1 cellular context compared by ENCODE assay signal in genomic region chr17:29977836-29978235, GRCh38.
TF ChIP-seq lines count a peak whose summit lies in the region.

No MANE protein-coding gene starts in this region.

TF ChIP-seq in HepG2, 621 proteins besides CTCF, POLR2A, EP300 and RAD21:
- TF ChIP-seq TBL1XR1 (IDR thresholded peaks at IDR 0.05; ENCODE audit: borderline replicate concordance, low read length, partially characterized antibody) (no peak), ZNF839 (CRISPR knock-in tag; IDR thresholded peaks at IDR 0.05; ENCODE audit: borderline replicate concordance) (no peak), ZFP36L1 (CRISPR knock-in tag; IDR thresholded peaks at IDR 0.05) (no peak), YEATS2 (CRISPR knock-in tag; IDR thresholded peaks at IDR 0.05; ENCODE audit: borderline replicate concordance) (no peak), ZBTB7B (CRISPR knock-in tag; IDR thresholded peaks at IDR 0.05) (no peak), SNAI1 (CRISPR knock-in tag; IDR thresholded peaks at IDR 0.05; ENCODE audit: borderline replicate concordance) (no peak), ATAD3A (CRISPR knock-in tag; IDR thresholded peaks at IDR 0.05) (no peak), HMG20A (CRISPR knock-in tag; IDR thresholded peaks at IDR 0.05; ENCODE audit: borderline replicate concordance) (no peak), ZC3H4 (CRISPR knock-in tag; IDR thresholded peaks at IDR 0.05; ENCODE audit: borderline replicate concordance) (no peak), AGO1 (IDR thresholded peaks at IDR 0.05; ENCODE audit: low read depth, low read length, poor library complexity, severe bottlenecking) (no peak), ZNF24 (IDR thresholded peaks at IDR 0.05) (no peak), ZNF34 (CRISPR knock-in tag; IDR thresholded peaks at IDR 0.05; ENCODE audit: borderline replicate concordance) (no peak), TIGD3 (CRISPR knock-in tag; IDR thresholded peaks at IDR 0.05; ENCODE audit: borderline replicate concordance) (no peak), TOE1 (CRISPR knock-in tag; IDR thresholded peaks at IDR 0.05) (no peak), ZNF264 (CRISPR knock-in tag; IDR thresholded peaks at IDR 0.05) (no peak), PRMT3 (CRISPR knock-in tag; IDR thresholded peaks at IDR 0.05; ENCODE audit: borderline replicate concordance, low read depth) (no peak), CSRNP1 (CRISPR knock-in tag; IDR thresholded peaks at IDR 0.05) (no peak), SIX1 (CRISPR knock-in tag; IDR thresholded peaks at IDR 0.05; ENCODE audit: borderline replicate concordance) (no peak), CEBPB (IDR thresholded peaks at IDR 0.05; ENCODE audit: borderline replicate concordance, low read depth, low read length) (no peak), ZNF460 (CRISPR knock-in tag; IDR thresholded peaks at IDR 0.05; ENCODE audit: borderline replicate concordance) (no peak)
TF ChIP-seq in HepG2: peak in this region for 0.
